Comparison of ENCODE assay signal across 8 cellular contexts in genomic region chr1:156282479-156283222, GRCh38. TPM values are rescaled to one million over a fixed set of nuclear protein-coding genes. Genes with fewer than 3 reads are reported as not detected.
A peak's percentile ranks its signal among the peaks of the same experiment; 100 is the strongest.
DNase-seq lines count a peak whose midpoint lies in the region; ATAC-seq, FAIRE-seq and TF ChIP-seq lines count a peak whose summit lies in the region.

A gene with protein sequence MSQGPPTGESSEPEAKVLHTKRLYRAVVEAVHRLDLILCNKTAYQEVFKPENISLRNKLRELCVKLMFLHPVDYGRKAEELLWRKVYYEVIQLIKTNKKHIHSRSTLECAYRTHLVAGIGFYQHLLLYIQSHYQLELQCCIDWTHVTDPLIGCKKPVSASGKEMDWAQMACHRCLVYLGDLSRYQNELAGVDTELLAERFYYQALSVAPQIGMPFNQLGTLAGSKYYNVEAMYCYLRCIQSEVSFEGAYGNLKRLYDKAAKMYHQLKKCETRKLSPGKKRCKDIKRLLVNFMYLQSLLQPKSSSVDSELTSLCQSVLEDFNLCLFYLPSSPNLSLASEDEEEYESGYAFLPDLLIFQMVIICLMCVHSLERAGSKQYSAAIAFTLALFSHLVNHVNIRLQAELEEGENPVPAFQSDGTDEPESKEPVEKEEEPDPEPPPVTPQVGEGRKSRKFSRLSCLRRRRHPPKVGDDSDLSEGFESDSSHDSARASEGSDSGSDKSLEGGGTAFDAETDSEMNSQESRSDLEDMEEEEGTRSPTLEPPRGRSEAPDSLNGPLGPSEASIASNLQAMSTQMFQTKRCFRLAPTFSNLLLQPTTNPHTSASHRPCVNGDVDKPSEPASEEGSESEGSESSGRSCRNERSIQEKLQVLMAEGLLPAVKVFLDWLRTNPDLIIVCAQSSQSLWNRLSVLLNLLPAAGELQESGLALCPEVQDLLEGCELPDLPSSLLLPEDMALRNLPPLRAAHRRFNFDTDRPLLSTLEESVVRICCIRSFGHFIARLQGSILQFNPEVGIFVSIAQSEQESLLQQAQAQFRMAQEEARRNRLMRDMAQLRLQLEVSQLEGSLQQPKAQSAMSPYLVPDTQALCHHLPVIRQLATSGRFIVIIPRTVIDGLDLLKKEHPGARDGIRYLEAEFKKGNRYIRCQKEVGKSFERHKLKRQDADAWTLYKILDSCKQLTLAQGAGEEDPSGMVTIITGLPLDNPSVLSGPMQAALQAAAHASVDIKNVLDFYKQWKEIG (minus strand): TSS chr1:156282825. CDS start chr1:156282680, 145 bp downstream.

- no peak for TF ChIP-seq CTCF in C4-2B (conservative IDR thresholded peaks at IDR 0.05)
- no peak for TF ChIP-seq CTCF in HepG2 (CRISPR knock-in tag; IDR thresholded peaks at IDR 0.05)

- H3K36me3 ChIP-seq in HepG2 (replicated peaks in 1 of 2; ENCODE audit: control insufficient read depth in 1 of 2, insufficient read depth in 2 of 2, low read length in 2 of 2) = peaks cover 9 to 30% of the 10 kb centered on the region in 2 experiments

- H4K20me1 ChIP-seq in HepG2 (ENCODE audit: insufficient read depth, low read length) = peaks cover 14% of the 10 kb centered on the region

- peak; percentile 90 to 91 for TF ChIP-seq POLR2A in HepG2 (IDR thresholded peaks at IDR 0.05; ENCODE audit: insufficient read depth in 1 of 2, low read depth in 2 of 2, low read length in 2 of 2)

- BruUV-seq in HepG2 (replicated peaks; lab: Mats Ljungman, UMichigan) = no TSS peak

- peak within 1 kb of the TSS; percentile 88 for H3K4me2 ChIP-seq in HepG2 (ENCODE audit: low read depth, low read length)

- FAIRE-seq in HepG2 (lab: Jason Lieb, UNC) = peak; percentile 88

- no peaks in the 10 kb centered on the region; a peak in 1 of 5 replicates for H3K27me3 ChIP-seq in HepG2 (ENCODE audit: control insufficient read depth in 1 of 2, insufficient read depth in 2 of 2, low read length in 2 of 2)

- peaks cover 33% of the 10 kb centered on the region for H3K4me1 ChIP-seq in HepG2 (ENCODE audit: insufficient read depth, low read length)

- TF ChIP-seq RAD21 in HepG2 (CRISPR knock-in tag; IDR thresholded peaks at IDR 0.05) = 0 out of 2 replicates have a peak, but pooled peaks have one; percentile 10

- intact Hi-C loops in HepG2 (cut with micrococcal nuclease; ENCODE audit: unreplicated experiment) = no loop called here

- H3K9me3 ChIP-seq in HepG2 (ENCODE audit: low read length) = no peaks in the 10 kb centered on the region

- 1% methylated on average over 16 of the region's 50 CpGs for WGBS in HepG2 (ENCODE audit: low lambda C conversion rate)

- peak within 1 kb of the TSS; percentile 96 for H3K9ac ChIP-seq in HepG2 (ENCODE audit: insufficient read depth, low read depth, low read length)

- ATAC-seq in GM19395 (IDR thresholded peaks at IDR 0.05; ENCODE audit: unreplicated experiment) = peak; percentile 83
- ATAC-seq in HG03565 (IDR thresholded peaks at IDR 0.05; ENCODE audit: unreplicated experiment) = peak; percentile 65
- peak; percentile 93 for ATAC-seq in HepG2

- POLR2A ChIA-PET in HepG2 (lab: Yijun Ruan, JAX) = interaction anchor here (0.8 to 7.1 kb wide), 22 partner anchors 11 to 229 kb away, joined by 3 to 115 read pairs (median 5); partner anchors contain the start of genes CCT3, GLMP, LAMTOR2 and PAQR6

- in situ Hi-C loops in HepG2 (cut with HindIII; ENCODE audit: extremely low pct_ligation_motif_present, low pct_unique_long_range_greater_than_20kb) = no loop called here

- peak; percentile 99 for DNase-seq in NCI-H774 (lab: John Stamatoyannopoulos, UW)
- peak; percentile 93 to 94 for DNase-seq in activated CD4-positive, alpha-beta T cell treated with anti-CD3 and anti-CD28 coated beads, Interleukin-2, amount 50 U/mL, for 4 hours
- peak; percentile 99 for DNase-seq in dermis blood vessel endothelial cell
- DNase-seq in HepG2 (ENCODE audit: low spot score) = peak; percentile 97
- DNase-seq in stimulated activated CD4-positive, alpha-beta T cell treated with anti-CD3 and anti-CD28 coated beads, Interleukin-4, amount 100 ng/mL, for 1 hour = peak; percentile 95

- TF ChIP-seq EP300 in HepG2 (IDR thresholded peaks at IDR 0.05; ENCODE audit: low read depth in 2 of 2, low read length in 2 of 2) (peak in 1 of 2 experiments; percentile 59; a peak in 1 of 4 replicates), HepG2 (CRISPR knock-in tag; IDR thresholded peaks at IDR 0.05; ENCODE audit: borderline replicate concordance) (peak; percentile 13; the same call in 1 of the 2 replicates)

- peak within 1 kb of the TSS; percentile 77 for H2AFZ ChIP-seq in HepG2 (ENCODE audit: low read length)

- H3K27ac ChIP-seq in C4-2B (peak within 1 kb of the TSS; percentile 94), HepG2 (ENCODE audit: extremely low read length, insufficient read depth, low read length) (peak within 1 kb of the TSS; percentile 78)

- peak within 1 kb of the TSS; percentile 71 to 95 (median 87) for H3K4me3 ChIP-seq in HepG2 (replicated peaks in 1 of 3; ENCODE audit: insufficient read depth in 1 of 3, low read depth in 2 of 3, low read length in 3 of 3)

- peaks cover 50% of the 10 kb centered on the region for H3K79me2 ChIP-seq in HepG2 (ENCODE audit: insufficient read depth, low read length)

- CTCF ChIA-PET in HepG2 (lab: Yijun Ruan, JAX; ENCODE audit: low intra/inter-chr PET ratio, low total read pairs) = no interaction called here

TF ChIP-seq in HepG2, 621 proteins besides CTCF, POLR2A, EP300 and RAD21 (continues in another document):
- TF ChIP-seq ELF1 (CRISPR knock-in tag; IDR thresholded peaks at IDR 0.05) (peak; percentile 95), HMG20A (CRISPR knock-in tag; IDR thresholded peaks at IDR 0.05; ENCODE audit: borderline replicate concordance) (no peak), ZNF337 (CRISPR knock-in tag; IDR thresholded peaks at IDR 0.05; ENCODE audit: borderline replicate concordance, low read depth) (0 out of 2 replicates have a peak, but pooled peaks have one; percentile 76), SIX1 (CRISPR knock-in tag; IDR thresholded peaks at IDR 0.05; ENCODE audit: borderline replicate concordance) (peak; percentile 81; the same call in 1 of the 2 replicates), ZNF781 (CRISPR knock-in tag; IDR thresholded peaks at IDR 0.05; ENCODE audit: borderline replicate concordance, not compliant biosample characterization) (peak; percentile 55), GMEB1 (CRISPR knock-in tag; IDR thresholded peaks at IDR 0.05; ENCODE audit: borderline replicate concordance) (peak; percentile 75), DNMT1 (CRISPR knock-in tag; IDR thresholded peaks at IDR 0.05) (peak; percentile 73; the same call in 1 of the 2 replicates), ELF3 (CRISPR knock-in tag; IDR thresholded peaks at IDR 0.05) (peak; percentile 93), ATAD3A (CRISPR knock-in tag; IDR thresholded peaks at IDR 0.05) (no peak)
- TF ChIP-seq, protein P1, sequence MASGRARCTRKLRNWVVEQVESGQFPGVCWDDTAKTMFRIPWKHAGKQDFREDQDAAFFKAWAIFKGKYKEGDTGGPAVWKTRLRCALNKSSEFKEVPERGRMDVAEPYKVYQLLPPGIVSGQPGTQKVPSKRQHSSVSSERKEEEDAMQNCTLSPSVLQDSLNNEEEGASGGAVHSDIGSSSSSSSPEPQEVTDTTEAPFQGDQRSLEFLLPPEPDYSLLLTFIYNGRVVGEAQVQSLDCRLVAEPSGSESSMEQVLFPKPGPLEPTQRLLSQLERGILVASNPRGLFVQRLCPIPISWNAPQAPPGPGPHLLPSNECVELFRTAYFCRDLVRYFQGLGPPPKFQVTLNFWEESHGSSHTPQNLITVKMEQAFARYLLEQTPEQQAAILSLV (CRISPR knock-in tag; IDR thresholded peaks at IDR 0.05; ENCODE audit: borderline replicate concordance) = peak; percentile 83; the same call in 1 of the 2 replicates
- TF ChIP-seq, protein P2, sequence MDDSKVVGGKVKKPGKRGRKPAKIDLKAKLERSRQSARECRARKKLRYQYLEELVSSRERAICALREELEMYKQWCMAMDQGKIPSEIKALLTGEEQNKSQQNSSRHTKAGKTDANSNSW (CRISPR knock-in tag; IDR thresholded peaks at IDR 0.05; ENCODE audit: borderline replicate concordance) = no peak

RNA-seq across cellular contexts. Expression of the gene that starts here (rescaled TPM):
- total RNA-seq in dermis blood vessel endothelial cell (74.2 and 89.6 TPM in 2 replicates), HepG2 (2016; rRNA removed; fragmentation: Illumina TruSeq; extraction: Trizol) (63.3 and 84.0 TPM in 2 replicates)
- 12.6 and 13.1 TPM in 2 replicates for total RNA-seq in HepG2 (2016; cell fraction: cytosol; rRNA removed; fragmentation: Illumina TruSeq; extraction: Trizol; ENCODE audit: low read depth)
- 55.1 and 82.8 TPM in 2 replicates for total RNA-seq in HepG2 (2016; cell fraction: insoluble cytoplasmic fraction; rRNA removed; fragmentation: Illumina TruSeq; extraction: Trizol)
- 44.2 and 45.4 TPM in 2 replicates for total RNA-seq in HepG2 (2016; cell fraction: membrane; rRNA removed; fragmentation: Illumina TruSeq; extraction: Trizol)
- total RNA-seq in HepG2 (2016; cell fraction: nucleus; rRNA removed; fragmentation: Illumina TruSeq; extraction: Trizol) = 75.1 and 86.3 TPM in 2 replicates
- polyA plus RNA-seq in HepG2 (2011; rRNA removed) = 50.5 and 65.4 TPM in 2 replicates
- polyA plus RNA-seq in HepG2 (2011; cell fraction: cytosol; rRNA removed) = 20.9 and 25.1 TPM in 2 replicates
- polyA plus RNA-seq in HepG2 (2011; cell fraction: nucleus; rRNA removed) = 352 and 450 TPM in 2 replicates
- polyA plus RNA-seq in HepG2 (2012) = 45.3 and 71.3 TPM in 2 replicates
- polyA plus RNA-seq in HepG2 (2016; cell fraction: cytosol; fragmentation: Illumina TruSeq; extraction: Trizol; ENCODE audit: low read depth) = 5.4 and 6.5 TPM in 2 replicates
- 37.6 and 46.7 TPM in 2 replicates for polyA plus RNA-seq in HepG2 (2016; cell fraction: insoluble cytoplasmic fraction; fragmentation: Illumina TruSeq; extraction: Trizol; ENCODE audit: low read depth)
- 22.0 and 23.8 TPM in 2 replicates for polyA plus RNA-seq in HepG2 (2016; cell fraction: membrane; fragmentation: Illumina TruSeq; extraction: Trizol; ENCODE audit: low read depth)
- polyA plus RNA-seq in HepG2 (2016; cell fraction: nucleus; fragmentation: Illumina TruSeq; extraction: Trizol; ENCODE audit: insufficient read depth, low read depth) = 139 and 147 TPM in 2 replicates
- polyA minus RNA-seq in HepG2 (2011; rRNA and poly(A)+ RNA removed; ENCODE audit: low replicate concordance) = 53.9 and 57.0 TPM in 2 replicates
- 10.8 and 16.1 TPM in 2 replicates for polyA minus RNA-seq in HepG2 (2011; cell fraction: cytosol; rRNA and poly(A)+ RNA removed)
- polyA minus RNA-seq in HepG2 (2011; cell fraction: nucleus; rRNA and poly(A)+ RNA removed) = 54.7 and 55.9 TPM in 2 replicates

Comparison
In these comparisons a context has a peak if more than half of its experiments do, and no peak if none do; other contexts are left out.
1. Peak in every context shown above with its lines: DNase-seq, ATAC-seq, H3K4me3 ChIP-seq and H3K27ac ChIP-seq.